In genomic region chr17:78731904-78732303, GRCh38 we compare ENCODE assay signal across 19 cellular contexts. TPM values are rescaled to one million over a fixed set of nuclear protein-coding genes. Genes with fewer than 3 reads are reported as not detected.
DNase-seq lines count a peak whose midpoint lies in the region; ATAC-seq and TF ChIP-seq lines count a peak whose summit lies in the region.
"Had no signal": no experiment of that assay in that cellular context is flagged by ENCODE, and none has a peak within 500 bp of the region (broad histone marks: within the 10 kb centered on the region; RNA-seq: fewer than 3 reads in every experiment).

No MANE protein-coding gene starts in this region.

- no peaks in the 10 kb centered on the region for H3K27me3 ChIP-seq in neural progenitor cell
- H3K27me3 ChIP-seq: MG63, uterus had no signal

- peaks cover 81% of the 10 kb centered on the region for H3K4me1 Mint-ChIP-seq in activated CD8-positive, alpha-beta T cell treated with anti-CD3 and anti-CD28 coated beads for 36 hours (ENCODE audit: low read depth)
- H3K4me1 Mint-ChIP-seq in activated CD8-positive, alpha-beta T cell treated with anti-CD3 and anti-CD28 coated beads, Interleukin-2, amount 10 ng/mL, durations not matched to agents 7 days and 5 days (ENCODE audit: low read depth) = peaks cover 78% of the 10 kb centered on the region
- H3K4me1 Mint-ChIP-seq in activated naive CD8-positive, alpha-beta T cell (ENCODE audit: low read depth) = peaks cover 87% of the 10 kb centered on the region
- H3K4me1 Mint-ChIP-seq in neural progenitor cell = peaks cover 30% of the 10 kb centered on the region

- no peaks in the 10 kb centered on the region for H3K36me3 ChIP-seq in neural progenitor cell
- H3K36me3 ChIP-seq: MG63, uterus had no signal

- H4K20me1 ChIP-seq in neural progenitor cell (ENCODE audit: low read depth) = peaks cover 17% of the 10 kb centered on the region

- DNase-seq in activated CD8-positive, alpha-beta T cell treated with anti-CD3 and anti-CD28 coated beads for 36 hours = no peak
- no peak for DNase-seq in activated CD8-positive, alpha-beta T cell treated with anti-CD3 and anti-CD28 coated beads, Interleukin-2, amount 10 ng/mL, durations not matched to agents 7 days and 5 days
- DNase-seq in neural progenitor cell (ENCODE audit: low spot score) (no peak), HPDE6-E6E7 (ENCODE audit: extremely low spot score) (no peak), Right ventricle myocardium superior (no peak), anterior cingulate cortex (lab: John Stamatoyannopoulos, UW) (no peak)
- DNase-seq: activated CD4-positive, alpha-beta T cell treated with anti-CD3 and anti-CD28 coated beads for 1 hour; aorta; EL; GOT3; islet precursor cell; mammary epithelial cell; MG63; NCI-H1694; T-helper 1 cell; uterus had no signal

- no peaks in the 10 kb centered on the region for H3K79me2 ChIP-seq in neural progenitor cell (ENCODE audit: low read depth)

- no peak overlapping the region for H3K9ac ChIP-seq in neural progenitor cell

- peaks cover 11% of the 10 kb centered on the region for H3K4me1 ChIP-seq in neural progenitor cell
- H3K4me1 ChIP-seq: uterus had no signal

- intact Hi-C loops in activated CD8-positive, alpha-beta T cell treated with anti-CD3 and anti-CD28 coated beads for 36 hours (cut with micrococcal nuclease) = no loop called here
- intact Hi-C loops in Right ventricle myocardium superior (cut with DNase I) = no loop called here

- H3K27ac Mint-ChIP-seq in activated CD8-positive, alpha-beta T cell treated with anti-CD3 and anti-CD28 coated beads for 36 hours = peak overlapping the region; percentile 64
- no peak overlapping the region for H3K27ac Mint-ChIP-seq in activated CD8-positive, alpha-beta T cell treated with anti-CD3 and anti-CD28 coated beads, Interleukin-2, amount 10 ng/mL, durations not matched to agents 7 days and 5 days
- H3K27ac Mint-ChIP-seq in activated naive CD8-positive, alpha-beta T cell = peak overlapping the region; percentile 94
- H3K27ac Mint-ChIP-seq in neural progenitor cell = no peak overlapping the region

- peaks cover 16% of the 10 kb centered on the region for H3K36me3 Mint-ChIP-seq in activated CD8-positive, alpha-beta T cell treated with anti-CD3 and anti-CD28 coated beads for 36 hours (ENCODE audit: low read depth)
- H3K36me3 Mint-ChIP-seq in activated CD8-positive, alpha-beta T cell treated with anti-CD3 and anti-CD28 coated beads, Interleukin-2, amount 10 ng/mL, durations not matched to agents 7 days and 5 days (ENCODE audit: low read depth) = peaks cover 22% of the 10 kb centered on the region
- no peaks in the 10 kb centered on the region for H3K36me3 Mint-ChIP-seq in activated naive CD8-positive, alpha-beta T cell
- no peaks in the 10 kb centered on the region for H3K36me3 Mint-ChIP-seq in neural progenitor cell

- H3K9me3 Mint-ChIP-seq in activated CD8-positive, alpha-beta T cell treated with anti-CD3 and anti-CD28 coated beads for 36 hours = no peaks in the 10 kb centered on the region
- H3K9me3 Mint-ChIP-seq in activated CD8-positive, alpha-beta T cell treated with anti-CD3 and anti-CD28 coated beads, Interleukin-2, amount 10 ng/mL, durations not matched to agents 7 days and 5 days (ENCODE audit: insufficient read depth) = no peaks in the 10 kb centered on the region
- H3K9me3 Mint-ChIP-seq in activated naive CD8-positive, alpha-beta T cell (ENCODE audit: low read depth) = no peaks in the 10 kb centered on the region
- H3K9me3 Mint-ChIP-seq in neural progenitor cell = no peaks in the 10 kb centered on the region

- TF ChIP-seq CTCF in activated CD8-positive, alpha-beta T cell treated with anti-CD3 and anti-CD28 coated beads for 36 hours (IDR thresholded peaks at IDR 0.05) = no peak
- TF ChIP-seq CTCF in GM12875 (IDR thresholded peaks at IDR 0.05; ENCODE audit: borderline replicate concordance, insufficient read depth, low read depth, low read length) (no peak), neural progenitor cell (IDR thresholded peaks at IDR 0.05) (no peak)

- H3K27ac ChIP-seq in neural progenitor cell = no peak overlapping the region
- H3K27ac ChIP-seq: uterus had no signal

- no peaks in the 10 kb centered on the region for H3K9me3 ChIP-seq in neural progenitor cell (ENCODE audit: low read depth)
- H3K9me3 ChIP-seq: MG63, uterus had no signal

- ATAC-seq in activated CD8-positive, alpha-beta T cell treated with anti-CD3 and anti-CD28 coated beads for 36 hours = no peak
- no peak for ATAC-seq in activated CD8-positive, alpha-beta T cell treated with anti-CD3 and anti-CD28 coated beads, Interleukin-2, amount 10 ng/mL, durations not matched to agents 7 days and 5 days
- no peak for ATAC-seq in Right ventricle myocardium superior (ENCODE audit: poor library complexity)
- ATAC-seq: HepG2 had no signal

- POLR2A ChIA-PET in activated CD8-positive, alpha-beta T cell treated with anti-CD3 and anti-CD28 coated beads for 36 hours (lab: Charles Lee) = no interaction called here
- POLR2A ChIA-PET in activated CD8-positive, alpha-beta T cell treated with anti-CD3 and anti-CD28 coated beads, Interleukin-2, amount 10 ng/mL, durations not matched to agents 7 days and 5 days (lab: Charles Lee) = no interaction called here

- no peak overlapping the region for H2AFZ ChIP-seq in neural progenitor cell (replicated peaks)

- H3K27me3 Mint-ChIP-seq in activated CD8-positive, alpha-beta T cell treated with anti-CD3 and anti-CD28 coated beads for 36 hours = no peaks in the 10 kb centered on the region
- no peaks in the 10 kb centered on the region for H3K27me3 Mint-ChIP-seq in activated CD8-positive, alpha-beta T cell treated with anti-CD3 and anti-CD28 coated beads, Interleukin-2, amount 10 ng/mL, durations not matched to agents 7 days and 5 days (ENCODE audit: low read depth)
- H3K27me3 Mint-ChIP-seq in activated naive CD8-positive, alpha-beta T cell = no peaks in the 10 kb centered on the region
- H3K27me3 Mint-ChIP-seq in neural progenitor cell (ENCODE audit: insufficient read depth, low read depth) = no peaks in the 10 kb centered on the region

- H3K4me3 ChIP-seq in GM12875 (ENCODE audit: low read depth, low read length) (peak overlapping the region; percentile 24), neural progenitor cell (no peak overlapping the region)
- H3K4me3 ChIP-seq: MG63, uterus had no signal

- H3F3A ChIP-seq in neural progenitor cell (ENCODE audit: low read depth) = no peaks in the 10 kb centered on the region

- CTCF ChIA-PET in activated CD8-positive, alpha-beta T cell treated with anti-CD3 and anti-CD28 coated beads for 36 hours (lab: Charles Lee) = no interaction called here
- CTCF ChIA-PET in activated CD8-positive, alpha-beta T cell treated with anti-CD3 and anti-CD28 coated beads, Interleukin-2, amount 10 ng/mL, durations not matched to agents 7 days and 5 days (lab: Charles Lee) = no interaction called here

- no peak overlapping the region for H3K4me3 Mint-ChIP-seq in activated CD8-positive, alpha-beta T cell treated with anti-CD3 and anti-CD28 coated beads for 36 hours
- H3K4me3 Mint-ChIP-seq in activated CD8-positive, alpha-beta T cell treated with anti-CD3 and anti-CD28 coated beads, Interleukin-2, amount 10 ng/mL, durations not matched to agents 7 days and 5 days = no peak overlapping the region
- H3K4me3 Mint-ChIP-seq in activated naive CD8-positive, alpha-beta T cell = peak overlapping the region; percentile 60
- H3K4me3 Mint-ChIP-seq in neural progenitor cell = no peak overlapping the region

- peak overlapping the region; percentile 2 for H3K4me2 ChIP-seq in neural progenitor cell

RNA-seq across cellular contexts. Expression of gene CYTH1, which starts 50.2 kb away (rescaled TPM):
- total RNA-seq in activated CD8-positive, alpha-beta T cell treated with anti-CD3 and anti-CD28 coated beads for 36 hours = 10 to 100 TPM; 95.1 to 96.0 TPM
- total RNA-seq in activated CD8-positive, alpha-beta T cell treated with anti-CD3 and anti-CD28 coated beads, Interleukin-2, amount 10 ng/mL, durations not matched to agents 7 days and 5 days = 100 to 1,000 TPM; 137 to 138 TPM
- total RNA-seq in neural progenitor cell (ENCODE audit: low replicate concordance) (14.8 and 16.0 TPM in 2 replicates), Right ventricle myocardium superior (32.3 TPM)

Comparison
In these comparisons a context has a peak if more than half of its experiments do, and no peak if none do; other contexts are left out.
1. H3K27ac Mint-ChIP-seq: peak in activated CD8-positive, alpha-beta T cell treated with anti-CD3 and anti-CD28 coated beads for 36 hours (single experiment) and activated naive CD8-positive, alpha-beta T cell (single experiment); none in activated CD8-positive, alpha-beta T cell treated with anti-CD3 and anti-CD28 coated beads, Interleukin-2, amount 10 ng/mL, durations not matched to agents 7 days and 5 days (single experiment) and neural progenitor cell (single experiment).